ENCODE assay signal across 8 cellular contexts in genomic region chr15:74937602-74938371, GRCh38.
DNase-seq lines count a peak whose midpoint lies in the region; ATAC-seq and TF ChIP-seq lines count a peak whose summit lies in the region.

Gene COX5A, minus strand, starts transcription at chr15:74938073. Its CDS starts 59 bp downstream, at chr15:74938014.

- DNase-seq in AG09319 (ENCODE audit: extremely low read depth, low read depth) (peak; percentile 87), NCI-H345 (lab: John Stamatoyannopoulos, UW) (peak; percentile 91), islet precursor cell (peak; percentile 97)
- DNase-seq in activated CD4-positive, CD25-positive, alpha-beta regulatory T cell treated with anti-CD3 and anti-CD28 coated beads, Interleukin-2, amount 50 U/mL, for 16 hours (ENCODE audit: low read depth, low spot score), result peak; percentile 86
- peak; percentile 95 for DNase-seq in central memory CD4-positive, alpha-beta T cell
- peak; percentile 87 for DNase-seq in stimulated activated CD4-positive, alpha-beta T cell treated with anti-CD3 and anti-CD28 coated beads, Interleukin-12 subunit alpha, Interleukin-12 subunit beta, amount 100 ng/mL, for 4 hours

- TF ChIP-seq CTCF in AG09319 (IDR thresholded peaks at IDR 0.05; ENCODE audit: low read depth, low read length), result no peak

- peak; percentile 92 for ATAC-seq in GM19035 (IDR thresholded peaks at IDR 0.05; ENCODE audit: unreplicated experiment)
- peak; percentile 88 for ATAC-seq in HG03342 (IDR thresholded peaks at IDR 0.05; ENCODE audit: unreplicated experiment)

Comparison
In these comparisons a context has a peak if more than half of its experiments do, and no peak if none do; other contexts are left out.
1. Peak in every context shown above with its lines: DNase-seq and ATAC-seq.